8 cellular contexts compared by ENCODE assay signal in genomic region chr1:165871311-165872067, GRCh38. TPM values are rescaled to one million over a fixed set of nuclear protein-coding genes. Genes with fewer than 3 reads are reported as not detected.
A peak's percentile ranks its signal among the peaks of the same experiment; 100 is the strongest.
DNase-seq lines count a peak whose midpoint lies in the region; ATAC-seq and TF ChIP-seq lines count a peak whose summit lies in the region.

No MANE protein-coding gene starts in this region.

- no peaks in the 10 kb centered on the region for H3K27me3 ChIP-seq in kidney epithelial cell (ENCODE audit: control insufficient read depth, insufficient read depth, low read length)

- TF ChIP-seq CTCF in Calu3 (IDR thresholded peaks at IDR 0.05; ENCODE audit: unreplicated experiment) = peak; percentile 21
- peak; percentile 45 for TF ChIP-seq CTCF in kidney epithelial cell (IDR thresholded peaks at IDR 0.05; ENCODE audit: insufficient read depth, low read length, poor library complexity, severe bottlenecking)

- CTCF ChIA-PET in Calu3 (lab: Charles Lee) = interaction anchor here (0.7 to 1.3 kb wide), 7 partner anchors 10 to 103 kb away, joined by 3 to 14 read pairs (median 4); partner anchors contain the start of gene TMCO1

- intact Hi-C loops in Calu3 (cut with micrococcal nuclease; ENCODE audit: unreplicated experiment) = loop anchor here (1.0 to 2.0 kb wide), 2 partner anchors 15 to 42 kb away; no protein-coding TSS in a partner anchor

- H3K36me3 ChIP-seq in kidney epithelial cell (ENCODE audit: control insufficient read depth, insufficient read depth, low read length) = no peaks in the 10 kb centered on the region

- POLR2A ChIA-PET in activated naive CD8-positive, alpha-beta T cell treated with anti-CD3 and anti-CD28 coated beads, Interleukin-2, amount 10 ng/mL, durations not matched to agents 7 days and 5 days (lab: Charles Lee) = interaction anchor here (0.6 to 2.0 kb wide), 5 partner anchors 26 to 152 kb away, joined by 3 to 6 read pairs (median 3); no protein-coding TSS in a partner anchor

- no peak overlapping the region for H3K4me3 ChIP-seq in kidney epithelial cell (ENCODE audit: low read depth, low read length)

- ATAC-seq in GM19397 (IDR thresholded peaks at IDR 0.05; ENCODE audit: unreplicated experiment) (peak; percentile 79), HG03442 (IDR thresholded peaks at IDR 0.05; ENCODE audit: unreplicated experiment) (peak; percentile 80), SK-N-SH treated with all-trans-retinoic acid at 6 μM for 48 hours (peak; percentile 62)
- peak; percentile 91 for ATAC-seq in activated naive CD8-positive, alpha-beta T cell treated with anti-CD3 and anti-CD28 coated beads, Interleukin-2, amount 10 ng/mL, durations not matched to agents 7 days and 5 days (ENCODE audit: low read depth)
- peak; percentile 80 to 89 for ATAC-seq in stimulated activated naive B cell treated with anti-CD40 and anti-IgM and Interleukin-4, amounts not matched to agents 10 μg/mL and 1 μg/mL and 100 μg/mL, for 72 hours (replicated peaks)

- peak overlapping the region; percentile 7 for H3K4me3 Mint-ChIP-seq in Calu3 (ENCODE audit: low read depth, unreplicated experiment)
- peak overlapping the region; percentile 66 for H3K4me3 Mint-ChIP-seq in activated naive CD8-positive, alpha-beta T cell treated with anti-CD3 and anti-CD28 coated beads, Interleukin-2, amount 10 ng/mL, durations not matched to agents 7 days and 5 days
- H3K4me3 Mint-ChIP-seq in stimulated activated naive B cell treated with anti-CD40 and anti-IgM and Interleukin-4, amounts not matched to agents 10 μg/mL and 1 μg/mL and 100 μg/mL, for 72 hours = peak overlapping the region; percentile 43 to 53

- peak overlapping the region; percentile 27 for H3K27ac Mint-ChIP-seq in Calu3 (ENCODE audit: unreplicated experiment)
- peak overlapping the region; percentile 61 for H3K27ac Mint-ChIP-seq in activated naive CD8-positive, alpha-beta T cell treated with anti-CD3 and anti-CD28 coated beads, Interleukin-2, amount 10 ng/mL, durations not matched to agents 7 days and 5 days
- H3K27ac Mint-ChIP-seq in stimulated activated naive B cell treated with anti-CD40 and anti-IgM and Interleukin-4, amounts not matched to agents 10 μg/mL and 1 μg/mL and 100 μg/mL, for 72 hours = peak overlapping the region; percentile 74

- BruUV-seq in Calu3 (replicated peaks; lab: Mats Ljungman, UMichigan) = no TSS peak

- H3K9me3 Mint-ChIP-seq in Calu3 (ENCODE audit: low read depth, unreplicated experiment) = peaks cover 9% of the 10 kb centered on the region
- H3K9me3 Mint-ChIP-seq in activated naive CD8-positive, alpha-beta T cell treated with anti-CD3 and anti-CD28 coated beads, Interleukin-2, amount 10 ng/mL, durations not matched to agents 7 days and 5 days = no peaks in the 10 kb centered on the region
- peaks cover 7% of the 10 kb centered on the region in 2 donors for H3K9me3 Mint-ChIP-seq in stimulated activated naive B cell treated with anti-CD40 and anti-IgM and Interleukin-4, amounts not matched to agents 10 μg/mL and 1 μg/mL and 100 μg/mL, for 72 hours

- no peaks in the 10 kb centered on the region for H3K27me3 Mint-ChIP-seq in Calu3 (ENCODE audit: unreplicated experiment)
- peaks cover 10% of the 10 kb centered on the region for H3K27me3 Mint-ChIP-seq in activated naive CD8-positive, alpha-beta T cell treated with anti-CD3 and anti-CD28 coated beads, Interleukin-2, amount 10 ng/mL, durations not matched to agents 7 days and 5 days
- no peaks in the 10 kb centered on the region for H3K27me3 Mint-ChIP-seq in stimulated activated naive B cell treated with anti-CD40 and anti-IgM and Interleukin-4, amounts not matched to agents 10 μg/mL and 1 μg/mL and 100 μg/mL, for 72 hours

- DNase-seq in Calu3 (peak; percentile 67), kidney epithelial cell (ENCODE audit: low read depth) (no peak), NCI-H1105 (lab: John Stamatoyannopoulos, UW) (no peak)
- DNase-seq in activated naive CD8-positive, alpha-beta T cell treated with anti-CD3 and anti-CD28 coated beads, Interleukin-2, amount 10 ng/mL, durations not matched to agents 7 days and 5 days = peak; percentile 55
- peak; percentile 64 for DNase-seq in stimulated activated naive B cell treated with anti-CD40 and anti-IgM and Interleukin-4, amounts not matched to agents 10 μg/mL and 1 μg/mL and 100 μg/mL, for 72 hours

- H3K36me3 Mint-ChIP-seq in Calu3 (ENCODE audit: insufficient read depth, unreplicated experiment) = no peaks in the 10 kb centered on the region
- peaks cover 9% of the 10 kb centered on the region for H3K36me3 Mint-ChIP-seq in activated naive CD8-positive, alpha-beta T cell treated with anti-CD3 and anti-CD28 coated beads, Interleukin-2, amount 10 ng/mL, durations not matched to agents 7 days and 5 days
- peaks cover 10 to 31% of the 10 kb centered on the region in 2 donors for H3K36me3 Mint-ChIP-seq in stimulated activated naive B cell treated with anti-CD40 and anti-IgM and Interleukin-4, amounts not matched to agents 10 μg/mL and 1 μg/mL and 100 μg/mL, for 72 hours

- H3K4me1 Mint-ChIP-seq in Calu3 (ENCODE audit: low read depth, unreplicated experiment) = peaks cover 71% of the 10 kb centered on the region
- H3K4me1 Mint-ChIP-seq in activated naive CD8-positive, alpha-beta T cell treated with anti-CD3 and anti-CD28 coated beads, Interleukin-2, amount 10 ng/mL, durations not matched to agents 7 days and 5 days = peaks cover 40% of the 10 kb centered on the region
- H3K4me1 Mint-ChIP-seq in stimulated activated naive B cell treated with anti-CD40 and anti-IgM and Interleukin-4, amounts not matched to agents 10 μg/mL and 1 μg/mL and 100 μg/mL, for 72 hours = peaks cover 44 to 67% of the 10 kb centered on the region in 2 donors

TF ChIP-seq in SK-N-SH treated with all-trans-retinoic acid at 6 μM for 48 hours, 23 proteins besides CTCF, POLR2A, EP300 and RAD21:
- no peak for TF ChIP-seq ZFP3 (CRISPR knock-in tag; IDR thresholded peaks at IDR 0.05)
- TF ChIP-seq, protein P1, sequence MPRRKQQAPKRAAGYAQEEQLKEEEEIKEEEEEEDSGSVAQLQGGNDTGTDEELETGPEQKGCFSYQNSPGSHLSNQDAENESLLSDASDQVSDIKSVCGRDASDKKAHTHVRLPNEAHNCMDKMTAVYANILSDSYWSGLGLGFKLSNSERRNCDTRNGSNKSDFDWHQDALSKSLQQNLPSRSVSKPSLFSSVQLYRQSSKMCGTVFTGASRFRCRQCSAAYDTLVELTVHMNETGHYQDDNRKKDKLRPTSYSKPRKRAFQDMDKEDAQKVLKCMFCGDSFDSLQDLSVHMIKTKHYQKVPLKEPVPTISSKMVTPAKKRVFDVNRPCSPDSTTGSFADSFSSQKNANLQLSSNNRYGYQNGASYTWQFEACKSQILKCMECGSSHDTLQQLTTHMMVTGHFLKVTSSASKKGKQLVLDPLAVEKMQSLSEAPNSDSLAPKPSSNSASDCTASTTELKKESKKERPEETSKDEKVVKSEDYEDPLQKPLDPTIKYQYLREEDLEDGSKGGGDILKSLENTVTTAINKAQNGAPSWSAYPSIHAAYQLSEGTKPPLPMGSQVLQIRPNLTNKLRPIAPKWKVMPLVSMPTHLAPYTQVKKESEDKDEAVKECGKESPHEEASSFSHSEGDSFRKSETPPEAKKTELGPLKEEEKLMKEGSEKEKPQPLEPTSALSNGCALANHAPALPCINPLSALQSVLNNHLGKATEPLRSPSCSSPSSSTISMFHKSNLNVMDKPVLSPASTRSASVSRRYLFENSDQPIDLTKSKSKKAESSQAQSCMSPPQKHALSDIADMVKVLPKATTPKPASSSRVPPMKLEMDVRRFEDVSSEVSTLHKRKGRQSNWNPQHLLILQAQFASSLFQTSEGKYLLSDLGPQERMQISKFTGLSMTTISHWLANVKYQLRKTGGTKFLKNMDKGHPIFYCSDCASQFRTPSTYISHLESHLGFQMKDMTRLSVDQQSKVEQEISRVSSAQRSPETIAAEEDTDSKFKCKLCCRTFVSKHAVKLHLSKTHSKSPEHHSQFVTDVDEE (CRISPR knock-in tag; IDR thresholded peaks at IDR 0.05) = no peak
- TF ChIP-seq CREB5 (CRISPR knock-in tag; IDR thresholded peaks at IDR 0.05; ENCODE audit: low read depth) = no peak
- TF ChIP-seq ZC3H10 (CRISPR knock-in tag; IDR thresholded peaks at IDR 0.05) = no peak
- TF ChIP-seq GLIS3 (CRISPR knock-in tag; IDR thresholded peaks at IDR 0.05) = no peak
- TF ChIP-seq ZNF70 (CRISPR knock-in tag; IDR thresholded peaks at IDR 0.05) = no peak
- TF ChIP-seq BACH2 (CRISPR knock-in tag; IDR thresholded peaks at IDR 0.05; ENCODE audit: borderline replicate concordance) = no peak
- TF ChIP-seq SNAI2 (CRISPR knock-in tag; IDR thresholded peaks at IDR 0.05) = no peak
TF ChIP-seq in SK-N-SH treated with all-trans-retinoic acid at 6 μM for 48 hours: peak in this region for 0.

RNA-seq across cellular contexts. Expression of gene UCK2, which starts 44.1 kb away (rescaled TPM):
- total RNA-seq in Calu3 (2022) = 106 and 109 TPM in 2 replicates
- 10 to 100 TPM; 15.0 to 15.3 TPM for total RNA-seq in activated naive CD8-positive, alpha-beta T cell treated with anti-CD3 and anti-CD28 coated beads, Interleukin-2, amount 10 ng/mL, durations not matched to agents 7 days and 5 days
- 81.9 and 88.4 TPM in 2 replicates for total RNA-seq in kidney epithelial cell

Comparison
In these comparisons a context has a peak if more than half of its experiments do, and no peak if none do; other contexts are left out.
1. DNase-seq: peak in Calu3 (single experiment), activated naive CD8-positive, alpha-beta T cell treated with anti-CD3 and anti-CD28 coated beads, Interleukin-2, amount 10 ng/mL, durations not matched to agents 7 days and 5 days (single experiment) and stimulated activated naive B cell treated with anti-CD40 and anti-IgM and Interleukin-4, amounts not matched to agents 10 μg/mL and 1 μg/mL and 100 μg/mL, for 72 hours (single experiment); none in kidney epithelial cell (single experiment) and NCI-H1105 (single experiment).
2. H3K4me3 Mint-ChIP-seq: peak in every context shown above with its lines; median percentile 66 in activated naive CD8-positive, alpha-beta T cell treated with anti-CD3 and anti-CD28 coated beads, Interleukin-2, amount 10 ng/mL, durations not matched to agents 7 days and 5 days; 48 in stimulated activated naive B cell treated with anti-CD40 and anti-IgM and Interleukin-4, amounts not matched to agents 10 μg/mL and 1 μg/mL and 100 μg/mL, for 72 hours; 7 in Calu3.
3. Peak in every context shown above with its lines, with median percentiles within 50 percentile points of each other: H3K27ac Mint-ChIP-seq and ATAC-seq.